1 cellular context compared by ENCODE assay signal in the genomic region with DNA sequence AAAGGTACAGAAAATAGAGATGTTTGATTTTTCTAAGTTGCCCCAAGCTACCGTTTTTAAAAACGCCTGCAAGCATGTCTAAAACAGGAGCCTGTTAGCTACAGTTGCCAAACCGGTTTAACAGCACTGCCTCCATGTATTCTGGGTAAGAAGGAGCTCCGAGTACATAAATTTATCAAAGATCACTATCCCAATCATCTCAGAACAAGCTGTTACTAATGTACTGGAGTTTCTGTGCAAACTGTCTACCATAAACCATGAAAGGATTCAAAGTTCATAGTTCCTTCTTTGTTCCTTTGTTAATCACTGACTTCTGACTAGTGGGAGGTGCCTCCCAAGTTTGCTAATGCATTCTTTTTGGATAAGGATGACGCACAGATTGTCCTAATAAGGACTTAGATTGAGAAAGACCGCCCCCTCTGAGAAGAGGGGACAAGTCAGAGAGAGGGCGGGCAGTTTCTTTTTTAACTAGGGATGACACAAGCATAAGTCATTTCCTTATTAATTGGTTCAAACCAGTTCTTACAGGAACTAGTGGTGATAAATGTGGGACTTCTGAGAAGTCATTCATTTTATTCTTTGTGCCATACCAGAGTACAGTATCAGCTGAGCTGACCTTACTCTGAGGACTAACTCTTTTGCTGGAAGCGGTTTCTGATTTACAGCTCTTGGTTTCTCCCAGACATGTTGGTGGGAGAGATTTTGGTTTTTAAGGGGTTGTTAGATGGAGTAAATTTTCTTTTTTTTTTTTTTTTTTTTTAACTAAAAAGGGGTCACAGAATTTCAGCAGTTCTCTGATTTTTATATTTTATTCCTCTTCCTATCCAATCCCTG.
A peak's percentile ranks its signal among the peaks of the same experiment; 100 is the strongest.
TF ChIP-seq lines count a peak whose summit lies in the region.

No MANE protein-coding gene starts in this region.

TF ChIP-seq in GM12878, 131 proteins besides CTCF, POLR2A, EP300 and RAD21 (continues in another document):
- no peak for TF ChIP-seq HDGF (IDR thresholded peaks at IDR 0.05)
- peak; percentile 79 to 80; a peak in 3 of 4 replicates for TF ChIP-seq IKZF2 (IDR thresholded peaks at IDR 0.05)
- no peak for TF ChIP-seq SPI1 (IDR thresholded peaks at IDR 0.05; ENCODE audit: borderline replicate concordance, insufficient read depth, low read depth, low read length)
- no peak for TF ChIP-seq WRNIP1 (IDR thresholded peaks at IDR 0.05; ENCODE audit: borderline replicate concordance, low read depth, low read length)
- TF ChIP-seq ZSCAN29 (IDR thresholded peaks at IDR 0.05), result peak; percentile 16; the same call in 1 of the 2 replicates
- TF ChIP-seq SRF (IDR thresholded peaks at IDR 0.05; ENCODE audit: low read depth in 2 of 2, low read length in 2 of 2), result peak in 1 of 2 experiments; percentile 95; a peak in 2 of 4 replicates
- peak; percentile 58 for TF ChIP-seq DPF2 (IDR thresholded peaks at IDR 0.05)
- TF ChIP-seq RUNX3 (IDR thresholded peaks at IDR 0.05; ENCODE audit: low read length), result peak; percentile 56
- no peak for TF ChIP-seq FOXK2 (IDR thresholded peaks at IDR 0.05)
- TF ChIP-seq YY1 (IDR thresholded peaks at IDR 0.05; ENCODE audit: low read depth, low read length), result peak; percentile 12; the same call in 1 of the 2 replicates
- no peak for TF ChIP-seq CBX5 (IDR thresholded peaks at IDR 0.05; ENCODE audit: low read depth)
- TF ChIP-seq CBFB (IDR thresholded peaks at IDR 0.05; ENCODE audit: low read depth), result peak; percentile 94
- TF ChIP-seq NR2F1 (conservative IDR thresholded peaks at IDR 0.05), result no peak
- TF ChIP-seq, protein P1, sequence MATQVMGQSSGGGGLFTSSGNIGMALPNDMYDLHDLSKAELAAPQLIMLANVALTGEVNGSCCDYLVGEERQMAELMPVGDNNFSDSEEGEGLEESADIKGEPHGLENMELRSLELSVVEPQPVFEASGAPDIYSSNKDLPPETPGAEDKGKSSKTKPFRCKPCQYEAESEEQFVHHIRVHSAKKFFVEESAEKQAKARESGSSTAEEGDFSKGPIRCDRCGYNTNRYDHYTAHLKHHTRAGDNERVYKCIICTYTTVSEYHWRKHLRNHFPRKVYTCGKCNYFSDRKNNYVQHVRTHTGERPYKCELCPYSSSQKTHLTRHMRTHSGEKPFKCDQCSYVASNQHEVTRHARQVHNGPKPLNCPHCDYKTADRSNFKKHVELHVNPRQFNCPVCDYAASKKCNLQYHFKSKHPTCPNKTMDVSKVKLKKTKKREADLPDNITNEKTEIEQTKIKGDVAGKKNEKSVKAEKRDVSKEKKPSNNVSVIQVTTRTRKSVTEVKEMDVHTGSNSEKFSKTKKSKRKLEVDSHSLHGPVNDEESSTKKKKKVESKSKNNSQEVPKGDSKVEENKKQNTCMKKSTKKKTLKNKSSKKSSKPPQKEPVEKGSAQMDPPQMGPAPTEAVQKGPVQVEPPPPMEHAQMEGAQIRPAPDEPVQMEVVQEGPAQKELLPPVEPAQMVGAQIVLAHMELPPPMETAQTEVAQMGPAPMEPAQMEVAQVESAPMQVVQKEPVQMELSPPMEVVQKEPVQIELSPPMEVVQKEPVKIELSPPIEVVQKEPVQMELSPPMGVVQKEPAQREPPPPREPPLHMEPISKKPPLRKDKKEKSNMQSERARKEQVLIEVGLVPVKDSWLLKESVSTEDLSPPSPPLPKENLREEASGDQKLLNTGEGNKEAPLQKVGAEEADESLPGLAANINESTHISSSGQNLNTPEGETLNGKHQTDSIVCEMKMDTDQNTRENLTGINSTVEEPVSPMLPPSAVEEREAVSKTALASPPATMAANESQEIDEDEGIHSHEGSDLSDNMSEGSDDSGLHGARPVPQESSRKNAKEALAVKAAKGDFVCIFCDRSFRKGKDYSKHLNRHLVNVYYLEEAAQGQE (IDR thresholded peaks at IDR 0.05; ENCODE audit: low read depth, low read length), result peak; percentile 43; the same call in 1 of the 2 replicates
- TF ChIP-seq MEF2B (IDR thresholded peaks at IDR 0.05; ENCODE audit: partially characterized antibody, poor library complexity, severe bottlenecking), result peak; percentile 79
- TF ChIP-seq NFIC (IDR thresholded peaks at IDR 0.05; ENCODE audit: low read depth, low read length), result peak; percentile 75; the same call in 1 of the 2 replicates
- peak; percentile 71; the same call in 1 of the 2 replicates for TF ChIP-seq TCF3 (IDR thresholded peaks at IDR 0.05; ENCODE audit: borderline replicate concordance, insufficient read depth, low read depth, low read length)
- TF ChIP-seq, protein P2, sequence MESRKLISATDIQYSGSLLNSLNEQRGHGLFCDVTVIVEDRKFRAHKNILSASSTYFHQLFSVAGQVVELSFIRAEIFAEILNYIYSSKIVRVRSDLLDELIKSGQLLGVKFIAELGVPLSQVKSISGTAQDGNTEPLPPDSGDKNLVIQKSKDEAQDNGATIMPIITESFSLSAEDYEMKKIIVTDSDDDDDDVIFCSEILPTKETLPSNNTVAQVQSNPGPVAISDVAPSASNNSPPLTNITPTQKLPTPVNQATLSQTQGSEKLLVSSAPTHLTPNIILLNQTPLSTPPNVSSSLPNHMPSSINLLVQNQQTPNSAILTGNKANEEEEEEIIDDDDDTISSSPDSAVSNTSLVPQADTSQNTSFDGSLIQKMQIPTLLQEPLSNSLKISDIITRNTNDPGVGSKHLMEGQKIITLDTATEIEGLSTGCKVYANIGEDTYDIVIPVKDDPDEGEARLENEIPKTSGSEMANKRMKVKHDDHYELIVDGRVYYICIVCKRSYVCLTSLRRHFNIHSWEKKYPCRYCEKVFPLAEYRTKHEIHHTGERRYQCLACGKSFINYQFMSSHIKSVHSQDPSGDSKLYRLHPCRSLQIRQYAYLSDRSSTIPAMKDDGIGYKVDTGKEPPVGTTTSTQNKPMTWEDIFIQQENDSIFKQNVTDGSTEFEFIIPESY (IDR thresholded peaks at IDR 0.05), result no peak; the same call in 1 of the 2 replicates
- peak; percentile 83; the same call in 1 of the 2 replicates for TF ChIP-seq BACH1 (IDR thresholded peaks at IDR 0.05; ENCODE audit: borderline replicate concordance)
- TF ChIP-seq RCOR1 (conservative IDR thresholded peaks at IDR 0.05; ENCODE audit: low read depth, low read length), result no peak
- peak; percentile 80; the same call in 1 of the 2 replicates for TF ChIP-seq FOXM1 (IDR thresholded peaks at IDR 0.05; ENCODE audit: low read depth, low read length)
- no peak for TF ChIP-seq ZNF207 (IDR thresholded peaks at IDR 0.05; ENCODE audit: borderline replicate concordance)
- peak; percentile 77; the same call in 1 of the 2 replicates for TF ChIP-seq TCF12 (IDR thresholded peaks at IDR 0.05; ENCODE audit: low read depth, low read length)
- TF ChIP-seq NFXL1 (IDR thresholded peaks at IDR 0.05; ENCODE audit: borderline replicate concordance), result no peak; the same call in 1 of the 2 replicates
- TF ChIP-seq POLR2AphosphoS5 (IDR thresholded peaks at IDR 0.05; ENCODE audit: low read length), result peak; percentile 100
- TF ChIP-seq CHD1 (IDR thresholded peaks at IDR 0.05; ENCODE audit: low read depth, low read length), result no peak
- TF ChIP-seq E2F4 (IDR thresholded peaks at IDR 0.05; ENCODE audit: low read depth, low read length), result no peak
- TF ChIP-seq POLR2AphosphoS2 (IDR thresholded peaks at IDR 0.05; ENCODE audit: low read depth, low read length), result peak; percentile 98
- peak; percentile 54; the same call in 1 of the 2 replicates for TF ChIP-seq GABPA (IDR thresholded peaks at IDR 0.05; ENCODE audit: low read depth)
- no peak for TF ChIP-seq RELA (IDR thresholded peaks at IDR 0.05; ENCODE audit: borderline replicate concordance, partially characterized antibody)
- TF ChIP-seq, protein P3, sequence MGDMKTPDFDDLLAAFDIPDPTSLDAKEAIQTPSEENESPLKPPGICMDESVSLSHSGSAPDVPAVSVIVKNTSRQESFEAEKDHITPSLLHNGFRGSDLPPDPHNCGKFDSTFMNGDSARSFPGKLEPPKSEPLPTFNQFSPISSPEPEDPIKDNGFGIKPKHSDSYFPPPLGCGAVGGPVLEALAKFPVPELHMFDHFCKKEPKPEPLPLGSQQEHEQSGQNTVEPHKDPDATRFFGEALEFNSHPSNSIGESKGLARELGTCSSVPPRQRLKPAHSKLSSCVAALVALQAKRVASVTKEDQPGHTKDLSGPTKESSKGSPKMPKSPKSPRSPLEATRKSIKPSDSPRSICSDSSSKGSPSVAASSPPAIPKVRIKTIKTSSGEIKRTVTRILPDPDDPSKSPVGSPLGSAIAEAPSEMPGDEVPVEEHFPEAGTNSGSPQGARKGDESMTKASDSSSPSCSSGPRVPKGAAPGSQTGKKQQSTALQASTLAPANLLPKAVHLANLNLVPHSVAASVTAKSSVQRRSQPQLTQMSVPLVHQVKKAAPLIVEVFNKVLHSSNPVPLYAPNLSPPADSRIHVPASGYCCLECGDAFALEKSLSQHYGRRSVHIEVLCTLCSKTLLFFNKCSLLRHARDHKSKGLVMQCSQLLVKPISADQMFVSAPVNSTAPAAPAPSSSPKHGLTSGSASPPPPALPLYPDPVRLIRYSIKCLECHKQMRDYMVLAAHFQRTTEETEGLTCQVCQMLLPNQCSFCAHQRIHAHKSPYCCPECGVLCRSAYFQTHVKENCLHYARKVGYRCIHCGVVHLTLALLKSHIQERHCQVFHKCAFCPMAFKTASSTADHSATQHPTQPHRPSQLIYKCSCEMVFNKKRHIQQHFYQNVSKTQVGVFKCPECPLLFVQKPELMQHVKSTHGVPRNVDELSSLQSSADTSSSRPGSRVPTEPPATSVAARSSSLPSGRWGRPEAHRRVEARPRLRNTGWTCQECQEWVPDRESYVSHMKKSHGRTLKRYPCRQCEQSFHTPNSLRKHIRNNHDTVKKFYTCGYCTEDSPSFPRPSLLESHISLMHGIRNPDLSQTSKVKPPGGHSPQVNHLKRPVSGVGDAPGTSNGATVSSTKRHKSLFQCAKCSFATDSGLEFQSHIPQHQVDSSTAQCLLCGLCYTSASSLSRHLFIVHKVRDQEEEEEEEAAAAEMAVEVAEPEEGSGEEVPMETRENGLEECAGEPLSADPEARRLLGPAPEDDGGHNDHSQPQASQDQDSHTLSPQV (IDR thresholded peaks at IDR 0.05), result peak; percentile 93
- TF ChIP-seq, protein P4, sequence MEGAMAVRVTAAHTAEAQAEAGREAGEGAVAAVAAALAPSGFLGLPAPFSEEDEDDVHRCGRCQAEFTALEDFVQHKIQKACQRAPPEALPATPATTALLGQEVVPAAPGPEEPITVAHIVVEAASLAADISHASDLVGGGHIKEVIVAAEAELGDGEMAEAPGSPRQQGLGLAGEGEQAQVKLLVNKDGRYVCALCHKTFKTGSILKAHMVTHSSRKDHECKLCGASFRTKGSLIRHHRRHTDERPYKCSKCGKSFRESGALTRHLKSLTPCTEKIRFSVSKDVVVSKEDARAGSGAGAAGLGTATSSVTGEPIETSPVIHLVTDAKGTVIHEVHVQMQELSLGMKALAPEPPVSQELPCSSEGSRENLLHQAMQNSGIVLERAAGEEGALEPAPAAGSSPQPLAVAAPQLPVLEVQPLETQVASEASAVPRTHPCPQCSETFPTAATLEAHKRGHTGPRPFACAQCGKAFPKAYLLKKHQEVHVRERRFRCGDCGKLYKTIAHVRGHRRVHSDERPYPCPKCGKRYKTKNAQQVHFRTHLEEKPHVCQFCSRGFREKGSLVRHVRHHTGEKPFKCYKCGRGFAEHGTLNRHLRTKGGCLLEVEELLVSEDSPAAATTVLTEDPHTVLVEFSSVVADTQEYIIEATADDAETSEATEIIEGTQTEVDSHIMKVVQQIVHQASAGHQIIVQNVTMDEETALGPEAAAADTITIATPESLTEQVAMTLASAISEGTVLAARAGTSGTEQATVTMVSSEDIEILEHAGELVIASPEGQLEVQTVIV (IDR thresholded peaks at IDR 0.05; ENCODE audit: borderline replicate concordance, partially characterized antibody), result no peak
- peak; percentile 87 for TF ChIP-seq ZNF687 (IDR thresholded peaks at IDR 0.05)
- TF ChIP-seq, protein P5, sequence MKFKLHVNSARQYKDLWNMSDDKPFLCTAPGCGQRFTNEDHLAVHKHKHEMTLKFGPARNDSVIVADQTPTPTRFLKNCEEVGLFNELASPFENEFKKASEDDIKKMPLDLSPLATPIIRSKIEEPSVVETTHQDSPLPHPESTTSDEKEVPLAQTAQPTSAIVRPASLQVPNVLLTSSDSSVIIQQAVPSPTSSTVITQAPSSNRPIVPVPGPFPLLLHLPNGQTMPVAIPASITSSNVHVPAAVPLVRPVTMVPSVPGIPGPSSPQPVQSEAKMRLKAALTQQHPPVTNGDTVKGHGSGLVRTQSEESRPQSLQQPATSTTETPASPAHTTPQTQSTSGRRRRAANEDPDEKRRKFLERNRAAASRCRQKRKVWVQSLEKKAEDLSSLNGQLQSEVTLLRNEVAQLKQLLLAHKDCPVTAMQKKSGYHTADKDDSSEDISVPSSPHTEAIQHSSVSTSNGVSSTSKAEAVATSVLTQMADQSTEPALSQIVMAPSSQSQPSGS (IDR thresholded peaks at IDR 0.05; ENCODE audit: low read length), result peak; percentile 79
